In genomic region chr6:109454483-109455160, GRCh38 we compare ENCODE assay signal across 8 cellular contexts. TPM values are rescaled to one million over a fixed set of nuclear protein-coding genes. Genes with fewer than 3 reads are reported as not detected.
DNase-seq lines count a peak whose midpoint lies in the region; ATAC-seq and TF ChIP-seq lines count a peak whose summit lies in the region.

No MANE protein-coding gene starts in this region.

- peaks cover 45% of the 10 kb centered on the region for H3K4me1 ChIP-seq in left ventricle myocardium inferior

- H3K4me3 ChIP-seq in left ventricle myocardium inferior (peak overlapping the region; percentile 84), skeletal muscle cell (ENCODE audit: low read depth, low read length) (peak overlapping the region; percentile 89)

- peak overlapping the region; percentile 78 for H3K27ac ChIP-seq in left ventricle myocardium inferior (replicated peaks)

- no peaks in the 10 kb centered on the region for H3K27me3 ChIP-seq in left ventricle myocardium inferior (ENCODE audit: low read depth)

- DNase-seq in NCI-H1105 treated with DMSO at 0.1 percent for 48 hours (lab: John Stamatoyannopoulos, UW): peak; percentile 31
- no peak for DNase-seq in NCI-H1105 (lab: John Stamatoyannopoulos, UW)
- peak; percentile 41 for DNase-seq in SIG-M5 (lab: John Stamatoyannopoulos, UW)
- peak; percentile 70 for DNase-seq in activated naive CD4-positive, alpha-beta T cell treated with Interleukin-2 at 50 U/mL for 16 hours
- DNase-seq in left ventricle myocardium inferior: no peak
- no peak for DNase-seq in skeletal muscle cell (ENCODE audit: low read depth)

- intact Hi-C loops in left ventricle myocardium inferior (cut with micrococcal nuclease): no loop called here

- peak; percentile 38 for ATAC-seq in HG03066 (IDR thresholded peaks at IDR 0.05; ENCODE audit: low read depth, unreplicated experiment)
- ATAC-seq in GM18858 (IDR thresholded peaks at IDR 0.05; ENCODE audit: unreplicated experiment): no peak

- H3K36me3 ChIP-seq in left ventricle myocardium inferior: no peaks in the 10 kb centered on the region

- H3K9me3 ChIP-seq in left ventricle myocardium inferior (replicated peaks): no peaks in the 10 kb centered on the region

- no peak for TF ChIP-seq CTCF in left ventricle myocardium inferior (IDR thresholded peaks at IDR 0.05; ENCODE audit: borderline replicate concordance)

RNA-seq across cellular contexts. Expression of gene MICAL1, which starts 0.9 kb away (rescaled TPM):
- 5.6 TPM for total RNA-seq in left ventricle myocardium inferior

RNA-seq across cellular contexts. Expression of gene SMPD2, which starts 14.1 kb away (rescaled TPM):
- 3.5 TPM for total RNA-seq in left ventricle myocardium inferior

RNA-seq across cellular contexts. Expression of gene PPIL6, which starts 14.2 kb away (rescaled TPM):
- total RNA-seq in left ventricle myocardium inferior: 3.9 TPM

RNA-seq across cellular contexts. Expression of gene ZBTB24, which starts 28.4 kb away (rescaled TPM):
- 2.6 TPM for total RNA-seq in left ventricle myocardium inferior

Comparison
In these comparisons a context has a peak if more than half of its experiments do, and no peak if none do; other contexts are left out.
1. DNase-seq: peak in NCI-H1105 treated with DMSO at 0.1 percent for 48 hours (single experiment), SIG-M5 (single experiment) and activated naive CD4-positive, alpha-beta T cell treated with Interleukin-2 at 50 U/mL for 16 hours (single experiment); none in NCI-H1105 (single experiment), left ventricle myocardium inferior (single experiment) and skeletal muscle cell (single experiment).